ENCODE assay signal across 8 cellular contexts in the genomic region with DNA sequence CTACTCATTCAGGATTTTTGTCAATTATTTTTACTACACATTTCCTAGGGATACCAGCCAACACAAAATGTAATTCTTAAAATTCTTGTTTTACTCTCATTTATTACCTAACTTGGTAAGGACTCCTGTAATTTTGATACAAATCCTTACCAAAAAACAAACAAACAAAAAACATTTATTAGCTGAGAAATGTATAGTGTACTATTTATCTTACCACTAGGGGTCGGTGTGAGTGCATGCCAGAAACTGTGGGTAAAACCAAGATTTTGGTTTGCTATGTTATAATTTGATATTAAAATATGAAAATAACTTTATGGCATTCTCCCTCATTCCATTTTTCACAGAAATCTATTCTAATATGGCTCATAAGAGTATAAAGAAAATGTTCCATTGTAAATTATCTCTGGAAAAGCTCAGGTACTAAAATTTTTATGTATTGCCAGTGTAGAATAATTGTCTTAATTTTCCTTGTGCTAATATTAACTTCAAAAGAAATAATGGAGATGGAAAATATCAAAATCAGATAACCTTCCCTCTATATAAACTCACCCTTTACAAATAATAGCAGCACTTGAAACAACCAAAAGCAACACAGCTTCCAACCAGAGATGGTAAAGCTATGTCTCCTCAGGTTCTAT.
DNase-seq lines count a peak whose midpoint lies in the region; ATAC-seq, FAIRE-seq and TF ChIP-seq lines count a peak whose summit lies in the region.

No MANE protein-coding gene starts in this region.

- CTCF ChIA-PET in A549 (lab: Yijun Ruan, JAX), result no interaction called here

- H3K27me3 ChIP-seq in upper lobe of right lung, result no peaks in the 10 kb centered on the region

- TF ChIP-seq EP300 in A549 (IDR thresholded peaks at IDR 0.05), result no peak

- H3K27ac ChIP-seq in A549 (no peak overlapping the region), upper lobe of right lung (no peak overlapping the region)

- DNase-seq in A549 (ENCODE audit: low read depth in 1 of 2, low spot score in 1 of 2) (peak in 1 of 2 experiments; percentile 2), NCI-H460 (ENCODE audit: extremely low read depth, low read depth) (peak; percentile 27), fibroblast of the aortic adventitia (ENCODE audit: low read depth) (peak; percentile 0), upper lobe of right lung (no peak), NCI-H1417 treated with DMSO at 0.1 percent for 48 hours (lab: John Stamatoyannopoulos, UW) (no peak)
- DNase-seq in activated CD8-positive, alpha-beta memory T cell treated with anti-CD3 and anti-CD28 coated beads, Interleukin-2, amount 50 U/mL, for 4 hours, result no peak

- H3K4me1 ChIP-seq in A549, result no peaks in the 10 kb centered on the region
- H3K4me1 ChIP-seq in upper lobe of right lung, result no peaks in the 10 kb centered on the region

- H3K9me3 ChIP-seq in A549, result no peaks in the 10 kb centered on the region
- no peaks in the 10 kb centered on the region for H3K9me3 ChIP-seq in upper lobe of right lung

- intact Hi-C loops in upper lobe of right lung (cut with DNase I), result no loop called here

- TF ChIP-seq CTCF in A549 (IDR thresholded peaks at IDR 0.05) (peak; percentile 62), fibroblast of the aortic adventitia (IDR thresholded peaks at IDR 0.05; ENCODE audit: insufficient read depth, low read length) (peak; percentile 69), upper lobe of right lung (IDR thresholded peaks at IDR 0.05) (peak; percentile 78)

- TF ChIP-seq POLR2A in A549 (IDR thresholded peaks at IDR 0.05; ENCODE audit: low read length), result no peak

- H3K36me3 ChIP-seq in upper lobe of right lung, result no peaks in the 10 kb centered on the region

- H3K4me2 ChIP-seq in A549, result no peak overlapping the region

- POLR2A ChIA-PET in A549 (lab: Yijun Ruan, JAX), result no interaction called here

- 4% methylated on average over 1 of the region's 1 CpG for WGBS in A549 (ENCODE audit: missing lambda C conversion rate)

- FAIRE-seq in A549 (lab: Jason Lieb, UNC), result no peak

- ATAC-seq in A549 (no peak), GM18858 (IDR thresholded peaks at IDR 0.05; ENCODE audit: unreplicated experiment) (peak; percentile 80), upper lobe of right lung (no peak), GM21529 (IDR thresholded peaks at IDR 0.05; ENCODE audit: unreplicated experiment) (no peak)

- H3K4me3 ChIP-seq in A549, result no peak overlapping the region
- no peak overlapping the region for H3K4me3 ChIP-seq in fibroblast of the aortic adventitia (ENCODE audit: low read depth, low read length)
- H3K4me3 ChIP-seq in upper lobe of right lung, result no peak overlapping the region

- peak; percentile 60 for TF ChIP-seq RAD21 in A549 (conservative IDR thresholded peaks at IDR 0.05 in 1 of 2, IDR thresholded peaks at IDR 0.05 in 1 of 2)

TF ChIP-seq in A549, 52 proteins besides CTCF, POLR2A, EP300 and RAD21:
- TF ChIP-seq, protein P1, sequence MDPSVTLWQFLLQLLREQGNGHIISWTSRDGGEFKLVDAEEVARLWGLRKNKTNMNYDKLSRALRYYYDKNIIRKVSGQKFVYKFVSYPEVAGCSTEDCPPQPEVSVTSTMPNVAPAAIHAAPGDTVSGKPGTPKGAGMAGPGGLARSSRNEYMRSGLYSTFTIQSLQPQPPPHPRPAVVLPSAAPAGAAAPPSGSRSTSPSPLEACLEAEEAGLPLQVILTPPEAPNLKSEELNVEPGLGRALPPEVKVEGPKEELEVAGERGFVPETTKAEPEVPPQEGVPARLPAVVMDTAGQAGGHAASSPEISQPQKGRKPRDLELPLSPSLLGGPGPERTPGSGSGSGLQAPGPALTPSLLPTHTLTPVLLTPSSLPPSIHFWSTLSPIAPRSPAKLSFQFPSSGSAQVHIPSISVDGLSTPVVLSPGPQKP (IDR thresholded peaks at IDR 0.05; ENCODE audit: low read depth, low read length), result no peak
- peak; percentile 51; the same call in 2 of the 3 replicates for TF ChIP-seq SMC3 (IDR thresholded peaks at IDR 0.05)
- no peak for TF ChIP-seq TFCP2L1 (CRISPR knock-in tag; IDR thresholded peaks at IDR 0.05)
TF ChIP-seq in A549: peak in this region for 1.

Comparison
In these comparisons a context has a peak if more than half of its experiments do, and no peak if none do; other contexts are left out.
1. DNase-seq: peak in NCI-H460 (single experiment) and fibroblast of the aortic adventitia (single experiment); none in upper lobe of right lung (single experiment), activated CD8-positive, alpha-beta memory T cell treated with anti-CD3 and anti-CD28 coated beads, Interleukin-2, amount 50 U/mL, for 4 hours (single experiment) and NCI-H1417 treated with DMSO at 0.1 percent for 48 hours (single experiment).
2. Peak in every context shown above with its lines, with median percentiles within 50 percentile points of each other: CTCF ChIP-seq.